In the genomic region with DNA sequence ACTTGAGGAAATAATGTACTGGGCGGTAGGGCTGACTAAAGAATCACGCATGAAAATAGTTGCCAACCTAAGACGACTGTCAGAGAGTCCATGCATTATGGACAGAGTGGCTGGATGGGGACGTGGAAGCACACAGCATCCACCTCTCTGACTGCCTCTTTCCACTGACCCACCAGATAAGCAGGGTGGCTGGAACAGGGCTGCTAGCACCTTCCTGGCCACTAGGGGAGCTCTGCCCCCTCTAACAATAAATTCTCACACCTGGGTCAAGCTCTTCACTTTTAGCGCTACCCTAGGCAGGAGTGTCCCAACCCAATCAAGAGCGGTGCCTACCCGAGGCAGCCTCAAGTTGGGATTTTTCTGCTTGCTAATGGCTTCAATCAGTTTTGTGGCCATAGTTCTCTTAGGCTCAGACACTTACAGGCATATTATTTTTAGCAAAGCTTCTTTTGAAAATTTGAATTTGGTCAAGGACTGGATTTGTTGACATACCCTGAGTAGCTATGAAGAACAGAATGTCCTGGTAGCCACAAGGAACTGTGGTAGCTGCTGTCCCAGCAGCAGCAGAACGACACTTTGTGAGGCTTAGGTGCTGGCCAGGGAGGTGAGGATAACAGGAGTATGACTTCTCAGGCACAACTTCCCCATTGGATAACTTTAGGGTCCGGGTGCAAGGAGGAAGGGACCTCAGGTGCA, we compare ENCODE assay signal across 8 cellular contexts. TPM values are rescaled to one million over a fixed set of nuclear protein-coding genes. Genes with fewer than 3 reads are reported as not detected.
DNase-seq lines count a peak whose midpoint lies in the region; TF ChIP-seq lines count a peak whose summit lies in the region.

No MANE protein-coding gene starts in this region.

- peaks cover 16% of the 10 kb centered on the region for H3K36me3 Mint-ChIP-seq in HFFc6 (ENCODE audit: low read depth)
- no peaks in the 10 kb centered on the region for H3K36me3 Mint-ChIP-seq in nephron (ENCODE audit: low read depth)

- TF ChIP-seq CTCF in HFFc6 (IDR thresholded peaks at IDR 0.05): peak; percentile 89
- peak; percentile 81 to 87 (median 84) for TF ChIP-seq CTCF in nephron (IDR thresholded peaks at IDR 0.05; ENCODE audit: unreplicated experiment in 3 of 3)
- TF ChIP-seq CTCF in tibial artery (IDR thresholded peaks at IDR 0.05): peak; percentile 85 to 87

- peaks cover 4% of the 10 kb centered on the region; the same call in 1 of the 2 replicates for H3K27me3 Mint-ChIP-seq in HFFc6 (ENCODE audit: insufficient read depth)
- no peaks in the 10 kb centered on the region for H3K27me3 Mint-ChIP-seq in nephron (ENCODE audit: low read depth)

- peak overlapping the region; percentile 36; the same call in 1 of the 2 replicates for H3K4me3 Mint-ChIP-seq in HFFc6
- H3K4me3 Mint-ChIP-seq in nephron: no peak overlapping the region

- peak overlapping the region; percentile 78 for H3K27ac Mint-ChIP-seq in HFFc6
- peak overlapping the region; percentile 11 to 50 (median 20) for H3K27ac Mint-ChIP-seq in nephron

- no peaks in the 10 kb centered on the region for H3K9me3 Mint-ChIP-seq in HFFc6
- H3K9me3 Mint-ChIP-seq in nephron: no peaks in the 10 kb centered on the region

- H3K36me3 ChIP-seq in esophagus (ENCODE audit: control insufficient read depth in 2 of 2, insufficient read depth in 2 of 2, low read length in 1 of 2) (peaks cover 20 to 32% of the 10 kb centered on the region in 2 donors), tibial artery (peaks cover 47 to 53% (median 50%) of the 10 kb centered on the region in 3 donors)

- H3K27me3 ChIP-seq in esophagus (ENCODE audit: control insufficient read depth in 1 of 2, insufficient read depth in 2 of 2, low read length in 2 of 2) (no peaks in the 10 kb centered on the region), tibial artery (no peaks in the 10 kb centered on the region)

- peak overlapping the region; percentile 53 to 75 for H3K27ac ChIP-seq in esophagus (ENCODE audit: low read depth in 2 of 2, low read length in 1 of 2)
- H3K27ac ChIP-seq in tibial artery: peak overlapping the region; percentile 96 to 97

- 38 to 42% methylated on average over 9 of the region's 9 CpGs for WGBS in esophagus, 2 donors

- peak; percentile 21 for DNase-seq in NCI-H2227 (lab: John Stamatoyannopoulos, UW; ENCODE audit: unreplicated experiment)
- no peak for DNase-seq in NCI-H2227 treated with DMSO at 0.1 percent for 48 hours (lab: John Stamatoyannopoulos, UW)
- no peak for DNase-seq in HFFc6
- peak; percentile 48 for DNase-seq in NCI-H748 (lab: John Stamatoyannopoulos, UW; ENCODE audit: unreplicated experiment)
- DNase-seq in activated CD8-positive, alpha-beta memory T cell treated with anti-CD3 and anti-CD28 coated beads, Interleukin-2, amount 50 U/mL, for 1 hour (ENCODE audit: extremely low read depth): peak; percentile 12
- DNase-seq in tibial artery: peak; percentile 60 to 80

- H3K9me3 ChIP-seq in esophagus (ENCODE audit: control insufficient read depth in 2 of 2, insufficient read depth in 1 of 2, low read depth in 1 of 2, low read length in 1 of 2) (no peaks in the 10 kb centered on the region), tibial artery (no peaks in the 10 kb centered on the region)

- intact Hi-C loops in tibial artery (cut with DNase I; ENCODE audit: low total_unique reads): loop anchor here (5.0 kb wide), 1 partner anchor 34 kb away; no protein-coding TSS in a partner anchor

- H3K4me1 ChIP-seq in esophagus (ENCODE audit: control insufficient read depth in 2 of 2, insufficient read depth in 2 of 2, low read length in 1 of 2) (peaks cover 2 to 3% of the 10 kb centered on the region in 2 donors), tibial artery (peaks cover 0 to 74% (median 43%) of the 10 kb centered on the region in 4 donors)

- H3K4me1 Mint-ChIP-seq in HFFc6 (ENCODE audit: low read depth) (peaks cover 37% of the 10 kb centered on the region), nephron (peaks cover 11% of the 10 kb centered on the region)

- H3K4me3 ChIP-seq in esophagus (ENCODE audit: low read depth in 1 of 2, low read length in 2 of 2) (no peak overlapping the region), tibial artery (peak overlapping the region in 1 of 2 donors; percentile 7)

RNA-seq across cellular contexts. Expression of a gene that starts 6.9 kb away (rescaled TPM):
- 1,000 to 10,000 TPM; 1,810 to 3,557 (median 2,546) TPM for total RNA-seq in HFFc6 (2021; fragmentation: NEBNext Ultra II Directional; extraction: Animal tissue kit (Norgen Biotek cat#: 25700))
- 1,000 to 10,000 TPM; 1,007 to 1,288 TPM for polyA plus RNA-seq in esophagus

RNA-seq across cellular contexts. Expression of a gene that starts 22.9 kb away (rescaled TPM):
- total RNA-seq in HFFc6 (2021; fragmentation: NEBNext Ultra II Directional; extraction: Animal tissue kit (Norgen Biotek cat#: 25700)): under 1 TPM in 1 of 6 experiments, not detected in 5; 0.28 TPM
- under 1 TPM; 0.18 to 0.94 TPM for polyA plus RNA-seq in esophagus

RNA-seq across cellular contexts. Expression of a gene that starts 31.7 kb away (rescaled TPM):
- total RNA-seq in HFFc6 (2021; fragmentation: NEBNext Ultra II Directional; extraction: Animal tissue kit (Norgen Biotek cat#: 25700)): 1 to 10 TPM; 1.7 to 4.4 (median 2.6) TPM
- polyA plus RNA-seq in esophagus: 1 to 10 TPM; 2.4 to 4.0 TPM

RNA-seq across cellular contexts. Expression of a gene that starts 35.3 kb away (rescaled TPM):
- total RNA-seq in HFFc6 (2021; fragmentation: NEBNext Ultra II Directional; extraction: Animal tissue kit (Norgen Biotek cat#: 25700)): 100 to 1,000 TPM; 470 to 562 (median 491) TPM
- polyA plus RNA-seq in esophagus: 10 to 100 TPM; 53.2 to 89.5 TPM

RNA-seq across cellular contexts. Expression of a gene that starts 35.8 kb away (rescaled TPM):
- total RNA-seq in HFFc6 (2021; fragmentation: NEBNext Ultra II Directional; extraction: Animal tissue kit (Norgen Biotek cat#: 25700)): 100 to 1,000 TPM; 106 to 127 (median 114) TPM
- 10 to 100 TPM; 10.5 to 13.6 TPM for polyA plus RNA-seq in esophagus

Comparison
In these comparisons a context has a peak if more than half of its experiments do, and no peak if none do; other contexts are left out.
1. DNase-seq: peak in NCI-H2227 (single experiment), NCI-H748 (single experiment), activated CD8-positive, alpha-beta memory T cell treated with anti-CD3 and anti-CD28 coated beads, Interleukin-2, amount 50 U/mL, for 1 hour (single experiment) and tibial artery (2 of 2); none in NCI-H2227 treated with DMSO at 0.1 percent for 48 hours (single experiment) and HFFc6 (single experiment).
2. Peak in every context shown above with its lines, with median percentiles within 50 percentile points of each other: CTCF ChIP-seq.